1 cellular context compared by ENCODE assay signal in the genomic region with DNA sequence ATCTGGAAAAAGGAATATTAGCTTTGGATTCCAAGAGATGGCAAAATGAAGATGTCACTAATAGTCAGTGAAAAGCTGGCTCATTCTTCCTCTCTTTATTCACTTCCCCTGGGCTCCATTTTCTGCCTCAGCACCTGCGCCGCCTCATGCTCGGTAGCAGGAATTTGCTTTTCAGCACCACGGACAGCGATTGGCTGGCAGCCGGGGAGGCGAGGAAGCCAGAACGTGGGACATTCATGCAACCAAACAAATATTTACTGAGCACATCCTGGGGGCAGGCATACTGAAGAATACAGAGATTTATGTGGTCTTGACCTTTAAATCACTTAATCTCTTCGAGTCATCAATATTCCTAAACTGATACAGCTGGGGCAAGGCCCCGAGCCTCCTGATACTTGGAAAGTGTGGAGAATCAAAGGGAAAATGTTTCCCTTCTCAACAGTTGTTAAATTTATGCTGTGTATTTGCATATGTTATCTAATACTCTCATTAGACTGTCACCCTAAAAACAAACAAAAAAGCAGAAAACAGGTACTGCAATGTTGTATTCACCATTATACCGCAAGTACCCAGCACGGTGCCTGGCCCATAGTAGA.
TF ChIP-seq lines count a peak whose summit lies in the region.

No MANE protein-coding gene starts in this region.

TF ChIP-seq in K562, 482 proteins besides CTCF, POLR2A, EP300 and RAD21 (continued from another document):
- TF ChIP-seq, protein P1, sequence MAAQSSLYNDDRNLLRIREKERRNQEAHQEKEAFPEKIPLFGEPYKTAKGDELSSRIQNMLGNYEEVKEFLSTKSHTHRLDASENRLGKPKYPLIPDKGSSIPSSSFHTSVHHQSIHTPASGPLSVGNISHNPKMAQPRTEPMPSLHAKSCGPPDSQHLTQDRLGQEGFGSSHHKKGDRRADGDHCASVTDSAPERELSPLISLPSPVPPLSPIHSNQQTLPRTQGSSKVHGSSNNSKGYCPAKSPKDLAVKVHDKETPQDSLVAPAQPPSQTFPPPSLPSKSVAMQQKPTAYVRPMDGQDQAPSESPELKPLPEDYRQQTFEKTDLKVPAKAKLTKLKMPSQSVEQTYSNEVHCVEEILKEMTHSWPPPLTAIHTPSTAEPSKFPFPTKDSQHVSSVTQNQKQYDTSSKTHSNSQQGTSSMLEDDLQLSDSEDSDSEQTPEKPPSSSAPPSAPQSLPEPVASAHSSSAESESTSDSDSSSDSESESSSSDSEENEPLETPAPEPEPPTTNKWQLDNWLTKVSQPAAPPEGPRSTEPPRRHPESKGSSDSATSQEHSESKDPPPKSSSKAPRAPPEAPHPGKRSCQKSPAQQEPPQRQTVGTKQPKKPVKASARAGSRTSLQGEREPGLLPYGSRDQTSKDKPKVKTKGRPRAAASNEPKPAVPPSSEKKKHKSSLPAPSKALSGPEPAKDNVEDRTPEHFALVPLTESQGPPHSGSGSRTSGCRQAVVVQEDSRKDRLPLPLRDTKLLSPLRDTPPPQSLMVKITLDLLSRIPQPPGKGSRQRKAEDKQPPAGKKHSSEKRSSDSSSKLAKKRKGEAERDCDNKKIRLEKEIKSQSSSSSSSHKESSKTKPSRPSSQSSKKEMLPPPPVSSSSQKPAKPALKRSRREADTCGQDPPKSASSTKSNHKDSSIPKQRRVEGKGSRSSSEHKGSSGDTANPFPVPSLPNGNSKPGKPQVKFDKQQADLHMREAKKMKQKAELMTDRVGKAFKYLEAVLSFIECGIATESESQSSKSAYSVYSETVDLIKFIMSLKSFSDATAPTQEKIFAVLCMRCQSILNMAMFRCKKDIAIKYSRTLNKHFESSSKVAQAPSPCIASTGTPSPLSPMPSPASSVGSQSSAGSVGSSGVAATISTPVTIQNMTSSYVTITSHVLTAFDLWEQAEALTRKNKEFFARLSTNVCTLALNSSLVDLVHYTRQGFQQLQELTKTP (IDR thresholded peaks at IDR 0.05; ENCODE audit: low read depth in 1 of 2, partially characterized antibody in 2 of 2): peak in 1 of 2 experiments; percentile 65
- peak; percentile 93 for TF ChIP-seq EHMT2 (IDR thresholded peaks at IDR 0.05)
- TF ChIP-seq ZNF511 (CRISPR knock-in tag; IDR thresholded peaks at IDR 0.05): peak; percentile 80; the same call in 1 of the 2 replicates
- peak in 1 of 2 experiments; percentile 73; a peak in 1 of 4 replicates for TF ChIP-seq TEAD1 (CRISPR knock-in tag; IDR thresholded peaks at IDR 0.05)
- TF ChIP-seq ETV5 (CRISPR knock-in tag; IDR thresholded peaks at IDR 0.05; ENCODE audit: low read depth): 0 out of 2 replicates have a peak, but pooled peaks have one; percentile 32
- peak; percentile 89 for TF ChIP-seq MIER1 (IDR thresholded peaks at IDR 0.05; ENCODE audit: low read depth)
- TF ChIP-seq SIN3A (IDR thresholded peaks at IDR 0.05; ENCODE audit: borderline replicate concordance in 2 of 2, control insufficient read depth in 1 of 2, low read depth in 2 of 2, low read length in 2 of 2): 0 out of 4 replicates have a peak, but pooled peaks of 1 of the 2 experiments have one; percentile 31
- TF ChIP-seq, protein P2, sequence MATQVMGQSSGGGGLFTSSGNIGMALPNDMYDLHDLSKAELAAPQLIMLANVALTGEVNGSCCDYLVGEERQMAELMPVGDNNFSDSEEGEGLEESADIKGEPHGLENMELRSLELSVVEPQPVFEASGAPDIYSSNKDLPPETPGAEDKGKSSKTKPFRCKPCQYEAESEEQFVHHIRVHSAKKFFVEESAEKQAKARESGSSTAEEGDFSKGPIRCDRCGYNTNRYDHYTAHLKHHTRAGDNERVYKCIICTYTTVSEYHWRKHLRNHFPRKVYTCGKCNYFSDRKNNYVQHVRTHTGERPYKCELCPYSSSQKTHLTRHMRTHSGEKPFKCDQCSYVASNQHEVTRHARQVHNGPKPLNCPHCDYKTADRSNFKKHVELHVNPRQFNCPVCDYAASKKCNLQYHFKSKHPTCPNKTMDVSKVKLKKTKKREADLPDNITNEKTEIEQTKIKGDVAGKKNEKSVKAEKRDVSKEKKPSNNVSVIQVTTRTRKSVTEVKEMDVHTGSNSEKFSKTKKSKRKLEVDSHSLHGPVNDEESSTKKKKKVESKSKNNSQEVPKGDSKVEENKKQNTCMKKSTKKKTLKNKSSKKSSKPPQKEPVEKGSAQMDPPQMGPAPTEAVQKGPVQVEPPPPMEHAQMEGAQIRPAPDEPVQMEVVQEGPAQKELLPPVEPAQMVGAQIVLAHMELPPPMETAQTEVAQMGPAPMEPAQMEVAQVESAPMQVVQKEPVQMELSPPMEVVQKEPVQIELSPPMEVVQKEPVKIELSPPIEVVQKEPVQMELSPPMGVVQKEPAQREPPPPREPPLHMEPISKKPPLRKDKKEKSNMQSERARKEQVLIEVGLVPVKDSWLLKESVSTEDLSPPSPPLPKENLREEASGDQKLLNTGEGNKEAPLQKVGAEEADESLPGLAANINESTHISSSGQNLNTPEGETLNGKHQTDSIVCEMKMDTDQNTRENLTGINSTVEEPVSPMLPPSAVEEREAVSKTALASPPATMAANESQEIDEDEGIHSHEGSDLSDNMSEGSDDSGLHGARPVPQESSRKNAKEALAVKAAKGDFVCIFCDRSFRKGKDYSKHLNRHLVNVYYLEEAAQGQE (CRISPR knock-in tag; IDR thresholded peaks at IDR 0.05; ENCODE audit: low read depth): peak; percentile 95
- 0 out of 4 replicates have a peak, but pooled peaks of 1 of the 2 experiments have one; percentile 28 for TF ChIP-seq RCOR1 (IDR thresholded peaks at IDR 0.05; ENCODE audit: borderline replicate concordance in 1 of 2, low read depth in 2 of 2, low read length in 2 of 2)
- peak; percentile 40; the same call in 1 of the 2 replicates for TF ChIP-seq MAX (CRISPR knock-in tag; IDR thresholded peaks at IDR 0.05)
